7 cellular contexts compared by ENCODE assay signal in the genomic region with DNA sequence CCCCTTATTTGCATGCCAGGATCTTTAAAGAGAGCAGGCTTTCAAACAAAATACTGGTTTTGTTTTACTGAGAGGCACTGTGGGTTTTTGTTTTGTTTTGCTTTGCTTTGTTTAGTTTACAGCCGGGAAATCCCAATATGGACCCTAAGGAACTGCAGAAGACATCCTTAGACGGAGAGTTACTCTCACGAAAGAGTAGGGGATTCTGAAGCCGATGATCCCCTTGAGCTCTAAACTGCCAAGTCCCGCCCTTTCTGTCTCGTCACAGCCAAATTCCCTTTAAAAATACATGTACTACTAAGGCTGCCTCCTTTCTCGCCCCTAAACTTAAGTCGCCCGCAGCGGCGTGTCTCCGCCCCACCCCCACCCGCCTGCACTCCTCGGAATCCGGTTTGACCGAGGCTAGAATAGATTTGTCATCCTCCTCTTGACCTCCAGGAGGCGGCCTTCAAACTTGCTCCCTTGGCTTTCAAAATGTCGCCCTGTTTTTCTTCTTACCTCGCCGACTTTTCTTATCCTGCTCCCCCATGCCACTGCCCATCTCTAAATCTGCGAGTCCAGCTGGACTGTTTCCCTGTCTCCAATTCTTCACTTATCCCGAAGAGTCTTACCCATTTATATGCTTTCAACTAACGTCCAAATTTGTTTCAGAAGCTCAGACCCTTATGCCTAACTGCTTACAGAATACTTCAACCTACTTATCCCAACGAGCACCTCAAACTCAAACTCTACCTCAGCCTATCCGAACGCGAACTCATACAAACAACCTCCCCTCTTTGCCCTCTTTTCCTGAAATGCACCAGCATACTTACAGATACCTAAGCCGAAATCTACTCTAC.
DNase-seq lines count a peak whose midpoint lies in the region; ATAC-seq lines count a peak whose summit lies in the region.

No MANE protein-coding gene starts in this region.

- no peaks in the 10 kb centered on the region for H3K27me3 ChIP-seq in layer of hippocampus (ENCODE audit: control insufficient read depth, insufficient read depth, low read length)

- ATAC-seq in GM18511 (IDR thresholded peaks at IDR 0.05; ENCODE audit: unreplicated experiment) (peak; percentile 17), HG03139 (IDR thresholded peaks at IDR 0.05; ENCODE audit: unreplicated experiment) (peak; percentile 13)

- H3K27ac ChIP-seq in layer of hippocampus (ENCODE audit: low read depth, low read length): peak overlapping the region; percentile 99

- peak; percentile 91 for DNase-seq in NCI-H2227 (lab: John Stamatoyannopoulos, UW; ENCODE audit: unreplicated experiment)
- DNase-seq in activated CD4-positive, CD25-positive, alpha-beta regulatory T cell (lab: John Stamatoyannopoulos, UW): peak; percentile 47 to 51 (median 50)
- peak; percentile 93 for DNase-seq in cerebellar cortex (ENCODE audit: low spot score)
- DNase-seq in stimulated activated CD4-positive, alpha-beta T cell treated with anti-CD3 and anti-CD28 coated beads, Interleukin-1b, Interleukin-23, amount 100 ng/mL, for 1 hour (ENCODE audit: low read depth in 2 of 2): peak; percentile 31 to 52

Comparison
In these comparisons a context has a peak if more than half of its experiments do, and no peak if none do; other contexts are left out.
1. Peak in every context shown above with its lines: DNase-seq, ATAC-seq and H3K27ac ChIP-seq.
2. DNase-seq: peak in every context shown above with its lines; median percentile 93 in cerebellar cortex; 91 in NCI-H2227; 50 in activated CD4-positive, CD25-positive, alpha-beta regulatory T cell; 42 in stimulated activated CD4-positive, alpha-beta T cell treated with anti-CD3 and anti-CD28 coated beads, Interleukin-1b, Interleukin-23, amount 100 ng/mL, for 1 hour.